ENCODE assay signal across 8 cellular contexts in genomic region chr22:24650884-24651283, GRCh38. TPM values are rescaled to one million over a fixed set of nuclear protein-coding genes. Genes with fewer than 3 reads are reported as not detected.
DNase-seq lines count a peak whose midpoint lies in the region; ATAC-seq, FAIRE-seq and TF ChIP-seq lines count a peak whose summit lies in the region.
"Not testable (repeated sequence)": the region's sequence is repeated elsewhere in the genome, so short reads cannot be mapped to it uniquely, and the experiment has no call there.

No MANE protein-coding gene starts in this region.

- H3K9me3 Mint-ChIP-seq in activated CD4-positive, alpha-beta T cell treated with anti-CD3 and anti-CD28 coated beads, Interleukin-2, amount 10 ng/mL, durations not matched to agents 24 days and 14 days; activated T-cell treated with anti-CD3 and anti-CD28 coated beads, Interleukin-2, amount 50 U/mL, for 72 hours: not testable (repeated sequence)

- H3K4me3 Mint-ChIP-seq in activated CD4-positive, alpha-beta T cell treated with anti-CD3 and anti-CD28 coated beads, Interleukin-2, amount 10 ng/mL, durations not matched to agents 24 days and 14 days; activated T-cell treated with anti-CD3 and anti-CD28 coated beads, Interleukin-2, amount 50 U/mL, for 72 hours: not testable (repeated sequence)

- WGBS in aorta, 2 donors: no CpG with 5 or more reads among the region's 10 CpGs

- H3K9ac ChIP-seq in kidney (ENCODE audit: low read length in 2 of 2): not testable (repeated sequence)

- not testable (repeated sequence) for H3K27ac Mint-ChIP-seq in activated CD4-positive, alpha-beta T cell treated with anti-CD3 and anti-CD28 coated beads, Interleukin-2, amount 10 ng/mL, durations not matched to agents 24 days and 14 days; activated T-cell treated with anti-CD3 and anti-CD28 coated beads, Interleukin-2, amount 50 U/mL, for 72 hours

- not testable (repeated sequence) for H3K36me3 Mint-ChIP-seq in activated CD4-positive, alpha-beta T cell treated with anti-CD3 and anti-CD28 coated beads, Interleukin-2, amount 10 ng/mL, durations not matched to agents 24 days and 14 days (ENCODE audit: low read depth); activated T-cell treated with anti-CD3 and anti-CD28 coated beads, Interleukin-2, amount 50 U/mL, for 72 hours (ENCODE audit: insufficient read depth in 2 of 2)

- H3K9me3 ChIP-seq in MG63; kidney (ENCODE audit: control insufficient read depth in 1 of 2, low read length in 2 of 2); aorta (ENCODE audit: control insufficient read depth, low read length): not testable (repeated sequence)

- not testable (repeated sequence) for H3K27ac ChIP-seq in kidney (ENCODE audit: low read depth in 2 of 2, low read length in 2 of 2); aorta (ENCODE audit: low read depth in 1 of 2, low read length in 2 of 2)

- intact Hi-C loops in activated CD4-positive, alpha-beta T cell treated with anti-CD3 and anti-CD28 coated beads, Interleukin-2, amount 10 ng/mL, durations not matched to agents 24 days and 14 days (cut with micrococcal nuclease): loop anchor here (10.0 kb wide), 1 partner anchor 104 kb away; no protein-coding TSS in a partner anchor
- intact Hi-C loops in kidney (cut with DNase I); posterior vena cava (cut with DNase I); aorta (cut with DNase I): not testable (repeated sequence)

- not testable (repeated sequence) for H3K27me3 ChIP-seq in MG63; aorta (ENCODE audit: control insufficient read depth in 1 of 2, insufficient read depth in 2 of 2, low read length in 1 of 2)

- H3K27me3 Mint-ChIP-seq in activated CD4-positive, alpha-beta T cell treated with anti-CD3 and anti-CD28 coated beads, Interleukin-2, amount 10 ng/mL, durations not matched to agents 24 days and 14 days; activated T-cell treated with anti-CD3 and anti-CD28 coated beads, Interleukin-2, amount 50 U/mL, for 72 hours (ENCODE audit: low read depth): not testable (repeated sequence)

- H3K4me1 ChIP-seq in kidney (ENCODE audit: control insufficient read depth in 1 of 2, insufficient read depth in 1 of 2, low read depth in 1 of 2, low read length in 2 of 2); aorta (ENCODE audit: control insufficient read depth in 1 of 2, insufficient read depth in 2 of 2, low read length in 2 of 2): not testable (repeated sequence)

- H3K4me1 Mint-ChIP-seq in activated CD4-positive, alpha-beta T cell treated with anti-CD3 and anti-CD28 coated beads, Interleukin-2, amount 10 ng/mL, durations not matched to agents 24 days and 14 days; activated T-cell treated with anti-CD3 and anti-CD28 coated beads, Interleukin-2, amount 50 U/mL, for 72 hours (ENCODE audit: low read depth): not testable (repeated sequence)

- peak; percentile 34 for TF ChIP-seq CTCF in kidney (IDR thresholded peaks at IDR 0.05; ENCODE audit: borderline replicate concordance, extremely low read depth, insufficient read depth)

- not testable (repeated sequence) for H3K36me3 ChIP-seq in MG63; kidney (ENCODE audit: control insufficient read depth in 1 of 2, insufficient read depth in 2 of 2, low read length in 2 of 2); aorta (ENCODE audit: control insufficient read depth in 1 of 2, insufficient read depth in 2 of 2, low read length in 1 of 2)

- DNase-seq in MG63 (peak; percentile 65), kidney (peak; percentile 85), posterior vena cava (ENCODE audit: low spot score) (peak; percentile 91), aorta (peak; percentile 74 to 90)
- peak; percentile 87 for DNase-seq in activated CD4-positive, alpha-beta T cell treated with anti-CD3 and anti-CD28 coated beads, Interleukin-2, amount 10 ng/mL, durations not matched to agents 24 days and 14 days
- peak; percentile 74 to 76 for DNase-seq in activated T-cell treated with anti-CD3 and anti-CD28 coated beads, Interleukin-2, amount 50 U/mL, for 72 hours
- DNase-seq in central memory CD4-positive, alpha-beta T cell: peak; percentile 40
- peak; percentile 27 for DNase-seq in stimulated activated CD8-positive, alpha-beta memory T cell treated with anti-CD3 and anti-CD28 coated beads, Interleukin-12 subunit alpha, Interleukin-12 subunit beta, amount 100 ng/mL, for 1 hour (ENCODE audit: low read depth)

- not testable (repeated sequence) for H3K4me3 ChIP-seq in MG63; kidney (ENCODE audit: low read length in 2 of 2); aorta (ENCODE audit: low read length in 2 of 2)

- ATAC-seq in activated T-cell treated with anti-CD3 and anti-CD28 coated beads, Interleukin-2, amount 50 U/mL, for 72 hours (replicated peaks in 1 of 2); aorta (ENCODE audit: low FRiP score): not testable (repeated sequence)

- FAIRE-seq in kidney (lab: Jason Lieb, UNC): not testable (repeated sequence)

RNA-seq across cellular contexts. Expression of gene GGT1, which starts 47.9 kb away (rescaled TPM):
- total RNA-seq in MG63 (2014; rRNA removed; shearing (Covaris generic); ENCODE audit: low replicate concordance): 2.2 TPM in 1 of 2 replicates, not detected in the other
- total RNA-seq in activated CD4-positive, alpha-beta T cell treated with anti-CD3 and anti-CD28 coated beads, Interleukin-2, amount 10 ng/mL, durations not matched to agents 24 days and 14 days: 49.0 and 52.9 TPM in 2 replicates
- total RNA-seq in activated T-cell treated with anti-CD3 and anti-CD28 coated beads, Interleukin-2, amount 50 U/mL, for 72 hours: 10 to 100 TPM; 34.4 to 47.6 TPM
- 169 TPM for total RNA-seq in kidney
- 153 TPM for polyA plus RNA-seq in kidney (ENCODE audit: insufficient read depth, low read depth, low replicate concordance)
- total RNA-seq in posterior vena cava: 1 to 10 TPM; 5.1 to 6.3 TPM
- total RNA-seq in aorta: 10 to 100 TPM in 1 of 2 donors, 1 to 10 TPM in 1; 4.0 to 14.2 TPM
- polyA plus RNA-seq in aorta: 10 to 100 TPM; 14.3 to 24.1 TPM

RNA-seq across cellular contexts. Expression of gene LRRC75B, which starts 58.0 kb away (rescaled TPM):
- 5.9 TPM in 1 of 2 replicates, not detected in the other for total RNA-seq in MG63 (2014; rRNA removed; shearing (Covaris generic); ENCODE audit: low replicate concordance)
- 2.6 and 3.2 TPM in 2 replicates for total RNA-seq in activated CD4-positive, alpha-beta T cell treated with anti-CD3 and anti-CD28 coated beads, Interleukin-2, amount 10 ng/mL, durations not matched to agents 24 days and 14 days
- total RNA-seq in activated T-cell treated with anti-CD3 and anti-CD28 coated beads, Interleukin-2, amount 50 U/mL, for 72 hours: 1 to 10 TPM; 1.2 to 2.0 TPM
- total RNA-seq in kidney (47.6 TPM), posterior vena cava (1 to 10 TPM; 6.6 to 9.3 TPM), aorta (10 to 100 TPM in 1 of 2 donors, 1 to 10 TPM in 1; 4.6 to 15.0 TPM)
- polyA plus RNA-seq in kidney (ENCODE audit: insufficient read depth, low read depth, low replicate concordance) (23.4 TPM), aorta (10 to 100 TPM in 1 of 2 donors, 1 to 10 TPM in 1; 6.1 to 47.7 TPM)

Comparison
In these comparisons a context has a peak if more than half of its experiments do, and no peak if none do; other contexts are left out.
1. DNase-seq: peak in every context shown above with its lines; median percentile 91 in posterior vena cava; 87 in activated CD4-positive, alpha-beta T cell treated with anti-CD3 and anti-CD28 coated beads, Interleukin-2, amount 10 ng/mL, durations not matched to agents 24 days and 14 days; 85 in kidney; 82 in aorta; 75 in activated T-cell treated with anti-CD3 and anti-CD28 coated beads, Interleukin-2, amount 50 U/mL, for 72 hours; 65 in MG63; 40 in central memory CD4-positive, alpha-beta T cell; 27 in stimulated activated CD8-positive, alpha-beta memory T cell treated with anti-CD3 and anti-CD28 coated beads, Interleukin-12 subunit alpha, Interleukin-12 subunit beta, amount 100 ng/mL, for 1 hour.